In the genomic region with DNA sequence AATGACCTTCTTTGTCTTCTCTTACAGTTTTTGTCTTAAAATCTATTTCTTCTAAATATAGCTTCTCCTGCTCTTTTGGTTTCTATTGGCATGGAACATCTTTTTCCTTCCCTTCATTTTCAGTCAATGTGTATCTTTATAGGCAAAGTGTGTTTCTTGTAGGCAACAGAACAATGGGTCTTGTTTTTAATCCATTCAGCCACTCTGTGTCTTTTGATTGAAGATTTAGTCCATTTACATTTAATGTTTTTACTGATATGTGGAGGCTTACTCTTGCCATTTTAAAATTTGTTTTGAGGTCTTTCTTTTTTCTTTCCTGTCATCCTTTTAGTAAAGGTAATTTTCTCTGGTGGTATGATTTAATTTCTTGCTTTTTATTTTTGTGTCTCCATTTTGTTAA, we compare ENCODE assay signal across 31 cellular contexts.
A peak's percentile ranks its signal among the peaks of the same experiment; 100 is the strongest.
DNase-seq lines count a peak whose midpoint lies in the region; ATAC-seq, FAIRE-seq and TF ChIP-seq lines count a peak whose summit lies in the region.
"Had no signal": no experiment of that assay in that cellular context is flagged by ENCODE, and none has a peak within 500 bp of the region (broad histone marks: within the 10 kb centered on the region; RNA-seq: fewer than 3 reads in every experiment).

No MANE protein-coding gene starts in this region.

- no peak for TF ChIP-seq POLR2A in K562 (conservative IDR thresholded peaks at IDR 0.05)

- ATAC-seq in K562 (no peak), HG03135 (IDR thresholded peaks at IDR 0.05; ENCODE audit: unreplicated experiment) (no peak)
- ATAC-seq: A549; CD8-positive, alpha-beta T cell had no signal

- TF ChIP-seq CTCF in D721Med (IDR thresholded peaks at IDR 0.05; ENCODE audit: insufficient read depth, missing control alignments) (no peak), HEK293 (tag by site-specific recombination; IDR thresholded peaks at IDR 0.05) (no peak), K562 (IDR thresholded peaks at IDR 0.05 in 2 of 3, conservative IDR thresholded peaks at IDR 0.05 in 1 of 3; ENCODE audit: insufficient read depth in 2 of 3, low read depth in 1 of 3, low read length in 3 of 3) (no peak)

- CTCF ChIA-PET in HEK293 (lab: Yijun Ruan, JAX) (interaction anchor here (0.5 kb wide), 1 partner anchor 242 kb away, joined by 3 read pairs; no protein-coding TSS in a partner anchor), K562 (lab: Yijun Ruan, JAX; ENCODE audit: low intra/inter-chr PET ratio) (no interaction called here)

- H3K9me3 ChIP-seq in HEK293 (ENCODE audit: control insufficient read depth, insufficient read depth, low read depth, low read length) (no peaks in the 10 kb centered on the region; the same call in 1 of the 2 replicates), K562 (replicated peaks; ENCODE audit: control insufficient read depth, insufficient read depth, low read depth, low read length) (no peaks in the 10 kb centered on the region)
- H3K9me3 ChIP-seq: A549, BE2C had no signal

- intact Hi-C loops in K562 (cut with micrococcal nuclease), result no loop called here

- no peak for TF ChIP-seq EP300 in K562 (IDR thresholded peaks at IDR 0.05; ENCODE audit: low read length)

- H3K4me1 ChIP-seq in HEK293 (ENCODE audit: control insufficient read depth, insufficient read depth, low read length) (no peaks in the 10 kb centered on the region), K562 (replicated peaks in 1 of 2; ENCODE audit: control insufficient read depth in 2 of 2, insufficient read depth in 2 of 2, low read length in 2 of 2) (no peaks in the 10 kb centered on the region)
- H3K4me1 ChIP-seq: A549; BE2C; BLaER1; BLaER1 treated with 17β-estradiol and CSF1 and Interleukin-3, amounts not matched to agents 10 nM and 100 nM; Caco-2 had no signal

- H3K4me2 ChIP-seq in K562 (ENCODE audit: insufficient read depth, low read length), result no peak overlapping the region
- H3K4me2 ChIP-seq: A549; BLaER1; BLaER1 treated with 17β-estradiol and CSF1 and Interleukin-3, amounts not matched to agents 10 nM and 100 nM had no signal

- in situ Hi-C loops in K562 (cut with MboI), result no loop called here

- FAIRE-seq in D721Med (lab: Jason Lieb, UNC), result peak; percentile 44
- no peak for FAIRE-seq in K562 (lab: Jason Lieb, UNC)
- FAIRE-seq: A549 had no signal

- H3K27ac ChIP-seq in HEK293 (ENCODE audit: extremely low read depth, low read depth, low read length) (no peak overlapping the region), K562 (ENCODE audit: extremely low read depth, low read depth, low read length) (no peak overlapping the region)
- H3K27ac ChIP-seq: 22Rv1; A549; BLaER1; BLaER1 treated with 17β-estradiol and CSF1 and Interleukin-3, amounts not matched to agents 10 nM and 100 nM; C4-2B had no signal

- H4K20me1 ChIP-seq in K562 (replicated peaks; ENCODE audit: control insufficient read depth, insufficient read depth, low read length), result no peaks in the 10 kb centered on the region
- H4K20me1 ChIP-seq: BLaER1; BLaER1 treated with 17β-estradiol and CSF1 and Interleukin-3, amounts not matched to agents 10 nM and 100 nM had no signal

- no peaks in the 10 kb centered on the region for H3K27me3 ChIP-seq in K562 (ENCODE audit: control insufficient read depth in 2 of 2, insufficient read depth in 2 of 2, low read length in 2 of 2)
- H3K27me3 ChIP-seq: BE2C; BLaER1; BLaER1 treated with 17β-estradiol and CSF1 and Interleukin-3, amounts not matched to agents 10 nM and 100 nM had no signal

- POLR2A ChIA-PET in HEK293 (lab: Yijun Ruan, JAX) (no interaction called here), K562 (lab: Yijun Ruan, JAX) (no interaction called here)

- BruUV-seq in K562 (replicated peaks; lab: Mats Ljungman, UMichigan), result no TSS peak

- H3K79me2 ChIP-seq in K562 (ENCODE audit: control insufficient read depth, insufficient read depth, low read length), result no peaks in the 10 kb centered on the region

- DNase-seq in D721Med (ENCODE audit: insufficient read length, low spot score), result no peak
- DNase-seq in K562 (ENCODE audit: extremely low read depth in 1 of 4, low spot score in 3 of 4), result no peak
- no peak for DNase-seq in HCEC 1CT
- no peak for DNase-seq in NCI-H2081 (lab: John Stamatoyannopoulos, UW)
- DNase-seq: 8988T; ACHN; AML-193; BE2C; C1 segment of cervical spinal cord; Caco-2; Calu3; CD4-positive, alpha-beta memory T cell; CD4-positive, alpha-beta T cell; CD4-positive, CD25-positive, alpha-beta regulatory T cell; CD8-positive, alpha-beta memory T cell; CD8-positive, alpha-beta T cell; COR-L47; DMS 273 treated with DMSO at 0.1 percent for 48 hours; DMS153; DMS53; DMS79; DMS79 treated with DMSO at 0.1 percent for 48 hours; DND-41; EL had no signal

- H3K9ac ChIP-seq in K562 (ENCODE audit: insufficient read depth in 1 of 2, low read depth in 2 of 2, low read length in 2 of 2), result no peak overlapping the region
- H3K9ac ChIP-seq: BLaER1; BLaER1 treated with 17β-estradiol and CSF1 and Interleukin-3, amounts not matched to agents 10 nM and 100 nM had no signal

- H3K9me1 ChIP-seq in K562 (ENCODE audit: control insufficient read depth, insufficient read depth, low read length), result no peaks in the 10 kb centered on the region

- no peak for TF ChIP-seq RAD21 in K562 (CRISPR knock-in tag; conservative IDR thresholded peaks at IDR 0.05 in 1 of 2, IDR thresholded peaks at IDR 0.05 in 1 of 2)

- H3K4me3 ChIP-seq in HEK293 (ENCODE audit: low read depth, low read length) (no peak overlapping the region), K562 (no peak overlapping the region)
- H3K4me3 ChIP-seq: A549; BLaER1; BLaER1 treated with 17β-estradiol and CSF1 and Interleukin-3, amounts not matched to agents 10 nM and 100 nM had no signal

- H2AFZ ChIP-seq in K562 (ENCODE audit: low read depth, low read length), result no peak overlapping the region

- no peaks in the 10 kb centered on the region for H3K36me3 ChIP-seq in HEK293 (ENCODE audit: control insufficient read depth in 2 of 2, insufficient read depth in 1 of 2, low read length in 2 of 2)
- H3K36me3 ChIP-seq in K562 (ENCODE audit: control insufficient read depth, insufficient read depth, low read length), result no peaks in the 10 kb centered on the region
- H3K36me3 ChIP-seq: BE2C; BLaER1; BLaER1 treated with 17β-estradiol and CSF1 and Interleukin-3, amounts not matched to agents 10 nM and 100 nM had no signal

TF ChIP-seq in HEK293, 187 proteins besides CTCF, POLR2A, EP300 and RAD21 (continues in another document):
- TF ChIP-seq ZNF544 (tag by site-specific recombination; IDR thresholded peaks at IDR 0.05), result no peak
- peak; percentile 64 for TF ChIP-seq SETDB1 (IDR thresholded peaks at IDR 0.05; ENCODE audit: insufficient read length, low read length)
- TF ChIP-seq, protein P1, sequence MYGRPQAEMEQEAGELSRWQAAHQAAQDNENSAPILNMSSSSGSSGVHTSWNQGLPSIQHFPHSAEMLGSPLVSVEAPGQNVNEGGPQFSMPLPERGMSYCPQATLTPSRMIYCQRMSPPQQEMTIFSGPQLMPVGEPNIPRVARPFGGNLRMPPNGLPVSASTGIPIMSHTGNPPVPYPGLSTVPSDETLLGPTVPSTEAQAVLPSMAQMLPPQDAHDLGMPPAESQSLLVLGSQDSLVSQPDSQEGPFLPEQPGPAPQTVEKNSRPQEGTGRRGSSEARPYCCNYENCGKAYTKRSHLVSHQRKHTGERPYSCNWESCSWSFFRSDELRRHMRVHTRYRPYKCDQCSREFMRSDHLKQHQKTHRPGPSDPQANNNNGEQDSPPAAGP (tag by site-specific recombination; IDR thresholded peaks at IDR 0.05), result no peak
- no peak for TF ChIP-seq ZNF596 (tag by site-specific recombination; IDR thresholded peaks at IDR 0.05)

TF ChIP-seq in K562, 482 proteins besides CTCF, POLR2A, EP300 and RAD21:
- TF ChIP-seq SIN3A (IDR thresholded peaks at IDR 0.05; ENCODE audit: borderline replicate concordance in 2 of 2, control insufficient read depth in 1 of 2, low read depth in 2 of 2, low read length in 2 of 2) (no peak), FOSL1 (tag; conservative IDR thresholded peaks at IDR 0.05) (no peak), ZNF444 (CRISPR knock-in tag; IDR thresholded peaks at IDR 0.05) (no peak), ZNF354B (CRISPR knock-in tag; IDR thresholded peaks at IDR 0.05) (peak; percentile 70; the same call in 1 of the 2 replicates), ZNF507 (tag; conservative IDR thresholded peaks at IDR 0.05) (peak; percentile 90), MYC (IDR thresholded peaks at IDR 0.05; ENCODE audit: low read depth, low read length) (no peak), MYC (CRISPR knock-in tag; IDR thresholded peaks at IDR 0.05; ENCODE audit: borderline replicate concordance, low read depth) (no peak)
- TF ChIP-seq, protein P2, sequence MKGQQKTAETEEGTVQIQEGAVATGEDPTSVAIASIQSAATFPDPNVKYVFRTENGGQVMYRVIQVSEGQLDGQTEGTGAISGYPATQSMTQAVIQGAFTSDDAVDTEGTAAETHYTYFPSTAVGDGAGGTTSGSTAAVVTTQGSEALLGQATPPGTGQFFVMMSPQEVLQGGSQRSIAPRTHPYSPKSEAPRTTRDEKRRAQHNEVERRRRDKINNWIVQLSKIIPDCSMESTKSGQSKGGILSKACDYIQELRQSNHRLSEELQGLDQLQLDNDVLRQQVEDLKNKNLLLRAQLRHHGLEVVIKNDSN (CRISPR knock-in tag; IDR thresholded peaks at IDR 0.05), result no peak
TF ChIP-seq in K562: peak in this region for 2.
